Comparison of ENCODE assay signal across 1 cellular context in genomic region chr11:47552581-47553416, GRCh38.
TF ChIP-seq lines count a peak whose summit lies in the region.

Gene CELF1 (minus strand): TSS chr11:47553132. CDS start chr11:47499523, 53,609 bp downstream.

TF ChIP-seq in HepG2, 621 proteins besides CTCF, POLR2A, EP300 and RAD21 (continued from another document and continues in another):
- TF ChIP-seq, protein P1, sequence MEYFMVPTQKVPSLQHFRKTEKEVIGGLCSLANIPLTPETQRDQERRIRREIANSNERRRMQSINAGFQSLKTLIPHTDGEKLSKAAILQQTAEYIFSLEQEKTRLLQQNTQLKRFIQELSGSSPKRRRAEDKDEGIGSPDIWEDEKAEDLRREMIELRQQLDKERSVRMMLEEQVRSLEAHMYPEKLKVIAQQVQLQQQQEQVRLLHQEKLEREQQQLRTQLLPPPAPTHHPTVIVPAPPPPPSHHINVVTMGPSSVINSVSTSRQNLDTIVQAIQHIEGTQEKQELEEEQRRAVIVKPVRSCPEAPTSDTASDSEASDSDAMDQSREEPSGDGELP (IDR thresholded peaks at IDR 0.05; ENCODE audit: borderline replicate concordance, low read depth): no peak; the same call in 1 of the 2 replicates
- TF ChIP-seq GATAD2A (CRISPR knock-in tag; IDR thresholded peaks at IDR 0.05) (no peak), SP1 (IDR thresholded peaks at IDR 0.05) (no peak), SP1 (CRISPR knock-in tag; IDR thresholded peaks at IDR 0.05) (peak; percentile 26), ZNF501 (CRISPR knock-in tag; IDR thresholded peaks at IDR 0.05) (peak; percentile 47), SETDB1 (CRISPR knock-in tag; IDR thresholded peaks at IDR 0.05; ENCODE audit: borderline replicate concordance) (no peak), ZNF670 (CRISPR knock-in tag; IDR thresholded peaks at IDR 0.05; ENCODE audit: borderline replicate concordance) (no peak), SYNCRIP (IDR thresholded peaks at IDR 0.05; ENCODE audit: insufficient read depth, low read depth, low read length) (no peak), HOMEZ (CRISPR knock-in tag; IDR thresholded peaks at IDR 0.05; ENCODE audit: low read depth) (0 out of 2 replicates have a peak, but pooled peaks have one; percentile 26), RBFOX2 (IDR thresholded peaks at IDR 0.05; ENCODE audit: low read depth, low read length) (peak; percentile 95), ATF7-NPFF (CRISPR knock-in tag; IDR thresholded peaks at IDR 0.05; ENCODE audit: low read depth) (peak; percentile 55), ZBTB43 (CRISPR knock-in tag; conservative IDR thresholded peaks at IDR 0.05) (no peak; the same call in none of the 2 replicates), KLF13 (CRISPR knock-in tag; IDR thresholded peaks at IDR 0.05) (0 out of 2 replicates have a peak, but pooled peaks have one; percentile 59), ZBTB10 (CRISPR knock-in tag; IDR thresholded peaks at IDR 0.05; ENCODE audit: borderline replicate concordance) (no peak), PTBP1 (IDR thresholded peaks at IDR 0.05; ENCODE audit: low read depth, low read length, poor library complexity, severe bottlenecking) (peak; percentile 86), XRCC5 (optimal IDR thresholded peaks at IDR 0.05; ENCODE audit: low read length) (peak; percentile 93), ZNF883 (CRISPR knock-in tag; IDR thresholded peaks at IDR 0.05; ENCODE audit: not compliant biosample characterization) (no peak), PBX2 (CRISPR knock-in tag; IDR thresholded peaks at IDR 0.05) (no peak), ZNF800 (CRISPR knock-in tag; IDR thresholded peaks at IDR 0.05) (no peak), MEIS1 (CRISPR knock-in tag; IDR thresholded peaks at IDR 0.05; ENCODE audit: borderline replicate concordance) (no peak), ZNF749 (CRISPR knock-in tag; IDR thresholded peaks at IDR 0.05; ENCODE audit: borderline replicate concordance) (no peak), RAD51 (IDR thresholded peaks at IDR 0.05; ENCODE audit: borderline replicate concordance) (no peak), ZNF660 (CRISPR knock-in tag; IDR thresholded peaks at IDR 0.05; ENCODE audit: borderline replicate concordance, low read depth) (no peak), RORA (CRISPR knock-in tag; IDR thresholded peaks at IDR 0.05) (no peak), ZNF768 (CRISPR knock-in tag; IDR thresholded peaks at IDR 0.05) (peak; percentile 44; the same call in 1 of the 2 replicates), ZSCAN29 (CRISPR knock-in tag; conservative IDR thresholded peaks at IDR 0.05) (peak; percentile 61; the same call in 1 of the 2 replicates), EED (CRISPR knock-in tag; IDR thresholded peaks at IDR 0.05) (peak; percentile 55; the same call in 1 of the 2 replicates), FOXK1 (CRISPR knock-in tag; IDR thresholded peaks at IDR 0.05; ENCODE audit: borderline replicate concordance, low read depth) (no peak; the same call in 1 of the 2 replicates), ZNF17 (CRISPR knock-in tag; IDR thresholded peaks at IDR 0.05) (no peak), MEF2D (CRISPR knock-in tag; IDR thresholded peaks at IDR 0.05) (no peak; the same call in none of the 2 replicates), HOXD1 (CRISPR knock-in tag; IDR thresholded peaks at IDR 0.05) (no peak), MTA3 (CRISPR knock-in tag; IDR thresholded peaks at IDR 0.05) (no peak), ZFP1 (CRISPR knock-in tag; IDR thresholded peaks at IDR 0.05) (no peak), ZNF136 (CRISPR knock-in tag; IDR thresholded peaks at IDR 0.05; ENCODE audit: low read depth) (no peak), ZSCAN12 (CRISPR knock-in tag; IDR thresholded peaks at IDR 0.05) (no peak), THAP7 (CRISPR knock-in tag; IDR thresholded peaks at IDR 0.05) (no peak), HDAC1 (CRISPR knock-in tag; IDR thresholded peaks at IDR 0.05) (peak; percentile 69), ZNF678 (CRISPR knock-in tag; IDR thresholded peaks at IDR 0.05) (0 out of 2 replicates have a peak, but pooled peaks have one; percentile 60), ZNF850 (CRISPR knock-in tag; conservative IDR thresholded peaks at IDR 0.05) (no peak), CHD2 (IDR thresholded peaks at IDR 0.05; ENCODE audit: low read depth, low read length) (no peak), RBAK (CRISPR knock-in tag; IDR thresholded peaks at IDR 0.05) (no peak), ZNF879 (CRISPR knock-in tag; IDR thresholded peaks at IDR 0.05) (no peak), NCOR1 (IDR thresholded peaks at IDR 0.05; ENCODE audit: borderline replicate concordance, low read length) (no peak), ZNF121 (CRISPR knock-in tag; IDR thresholded peaks at IDR 0.05) (no peak), ZNF572 (CRISPR knock-in tag; IDR thresholded peaks at IDR 0.05) (0 out of 2 replicates have a peak, but pooled peaks have one; percentile 67), MTF1 (CRISPR knock-in tag; IDR thresholded peaks at IDR 0.05) (no peak), HOXA9 (CRISPR knock-in tag; IDR thresholded peaks at IDR 0.05; ENCODE audit: borderline replicate concordance) (no peak), ZNF296 (CRISPR knock-in tag; conservative IDR thresholded peaks at IDR 0.05) (no peak), SMAD3 (CRISPR knock-in tag; IDR thresholded peaks at IDR 0.05) (no peak), RXRB (CRISPR knock-in tag; IDR thresholded peaks at IDR 0.05; ENCODE audit: borderline replicate concordance) (no peak; the same call in 1 of the 2 replicates), CC2D1A (CRISPR knock-in tag; IDR thresholded peaks at IDR 0.05) (no peak), CBX5 (CRISPR knock-in tag; IDR thresholded peaks at IDR 0.05; ENCODE audit: borderline replicate concordance) (no peak; the same call in 1 of the 2 replicates)
- TF ChIP-seq, protein P2, sequence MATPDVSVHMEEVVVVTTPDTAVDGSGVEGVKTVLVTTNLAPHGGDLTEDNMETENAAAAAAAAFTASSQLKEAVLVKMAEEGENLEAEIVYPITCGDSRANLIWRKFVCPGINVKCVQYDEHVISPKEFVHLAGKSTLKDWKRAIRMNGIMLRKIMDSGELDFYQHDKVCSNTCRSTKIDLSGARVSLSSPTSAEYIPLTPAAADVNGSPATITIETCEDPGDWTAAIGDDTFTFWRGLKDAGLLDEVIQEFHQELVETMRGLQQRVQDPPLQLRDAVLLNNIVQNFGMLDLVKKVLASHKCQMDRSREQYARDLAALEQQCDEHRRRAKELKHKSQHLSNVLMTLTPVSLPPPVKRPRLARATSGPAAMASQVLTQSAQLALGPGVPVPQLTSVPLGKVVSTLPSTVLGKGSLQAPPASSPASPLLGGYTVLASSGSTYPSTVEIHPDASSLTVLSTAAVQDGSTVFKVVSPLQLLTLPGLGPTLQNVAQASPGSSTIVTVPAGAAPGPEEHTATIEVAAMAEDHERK (CRISPR knock-in tag; IDR thresholded peaks at IDR 0.05; ENCODE audit: low read depth): peak; percentile 91
- TF ChIP-seq, protein P3, sequence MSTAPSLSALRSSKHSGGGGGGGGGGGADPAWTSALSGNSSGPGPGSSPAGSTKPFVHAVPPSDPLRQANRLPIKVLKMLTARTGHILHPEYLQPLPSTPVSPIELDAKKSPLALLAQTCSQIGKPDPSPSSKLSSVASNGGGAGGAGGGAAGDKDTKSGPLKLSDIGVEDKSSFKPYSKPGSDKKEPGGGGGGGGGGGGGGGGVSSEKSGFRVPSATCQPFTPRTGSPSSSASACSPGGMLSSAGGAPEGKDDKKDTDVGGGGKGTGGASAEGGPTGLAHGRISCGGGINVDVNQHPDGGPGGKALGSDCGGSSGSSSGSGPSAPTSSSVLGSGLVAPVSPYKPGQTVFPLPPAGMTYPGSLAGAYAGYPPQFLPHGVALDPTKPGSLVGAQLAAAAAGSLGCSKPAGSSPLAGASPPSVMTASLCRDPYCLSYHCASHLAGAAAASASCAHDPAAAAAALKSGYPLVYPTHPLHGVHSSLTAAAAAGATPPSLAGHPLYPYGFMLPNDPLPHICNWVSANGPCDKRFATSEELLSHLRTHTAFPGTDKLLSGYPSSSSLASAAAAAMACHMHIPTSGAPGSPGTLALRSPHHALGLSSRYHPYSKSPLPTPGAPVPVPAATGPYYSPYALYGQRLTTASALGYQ (CRISPR knock-in tag; IDR thresholded peaks at IDR 0.05): no peak
- TF ChIP-seq, protein P4, sequence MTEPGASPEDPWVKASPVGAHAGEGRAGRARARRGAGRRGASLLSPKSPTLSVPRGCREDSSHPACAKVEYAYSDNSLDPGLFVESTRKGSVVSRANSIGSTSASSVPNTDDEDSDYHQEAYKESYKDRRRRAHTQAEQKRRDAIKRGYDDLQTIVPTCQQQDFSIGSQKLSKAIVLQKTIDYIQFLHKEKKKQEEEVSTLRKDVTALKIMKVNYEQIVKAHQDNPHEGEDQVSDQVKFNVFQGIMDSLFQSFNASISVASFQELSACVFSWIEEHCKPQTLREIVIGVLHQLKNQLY (CRISPR knock-in tag; IDR thresholded peaks at IDR 0.05): 0 out of 2 replicates have a peak, but pooled peaks have one; percentile 15
- TF ChIP-seq, protein P5, sequence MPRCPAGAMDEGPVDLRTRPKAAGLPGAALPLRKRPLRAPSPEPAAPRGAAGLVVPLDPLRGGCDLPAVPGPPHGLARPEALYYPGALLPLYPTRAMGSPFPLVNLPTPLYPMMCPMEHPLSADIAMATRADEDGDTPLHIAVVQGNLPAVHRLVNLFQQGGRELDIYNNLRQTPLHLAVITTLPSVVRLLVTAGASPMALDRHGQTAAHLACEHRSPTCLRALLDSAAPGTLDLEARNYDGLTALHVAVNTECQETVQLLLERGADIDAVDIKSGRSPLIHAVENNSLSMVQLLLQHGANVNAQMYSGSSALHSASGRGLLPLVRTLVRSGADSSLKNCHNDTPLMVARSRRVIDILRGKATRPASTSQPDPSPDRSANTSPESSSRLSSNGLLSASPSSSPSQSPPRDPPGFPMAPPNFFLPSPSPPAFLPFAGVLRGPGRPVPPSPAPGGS (CRISPR knock-in tag; IDR thresholded peaks at IDR 0.05): 0 out of 2 replicates have a peak, but pooled peaks have one; percentile 7
